Comparison of ENCODE assay signal across 12 cellular contexts in genomic region chr10:24238527-24239247, GRCh38. TPM values are rescaled to one million over a fixed set of nuclear protein-coding genes. Genes with fewer than 3 reads are reported as not detected.
A peak's percentile ranks its signal among the peaks of the same experiment; 100 is the strongest.
DNase-seq lines count a peak whose midpoint lies in the region; ATAC-seq, FAIRE-seq and TF ChIP-seq lines count a peak whose summit lies in the region.
"Had no signal": no experiment of that assay in that cellular context is flagged by ENCODE, and none has a peak within 500 bp of the region (broad histone marks: within the 10 kb centered on the region; RNA-seq: fewer than 3 reads in every experiment).

No MANE protein-coding gene starts in this region.

- no peak for ATAC-seq in HG03354 (IDR thresholded peaks at IDR 0.05; ENCODE audit: poor library complexity, severe bottlenecking, unreplicated experiment)
- no peak for ATAC-seq in HepG2

- no peaks in the 10 kb centered on the region for H3K79me2 ChIP-seq in HepG2 (ENCODE audit: insufficient read depth, low read length)

- H3K27ac ChIP-seq in colonic mucosa (peak overlapping the region; percentile 37), mesodermal cell (ENCODE audit: low read depth, low read length, severe bottlenecking) (peak overlapping the region; percentile 42), tibial nerve (peak overlapping the region in 3 of 4 donors; percentile 15 to 58 (median 19)), HepG2 (ENCODE audit: extremely low read length, insufficient read depth, low read length) (no peak overlapping the region)

- peaks cover 5% of the 10 kb centered on the region for H3K4me1 ChIP-seq in colonic mucosa
- H3K4me1 ChIP-seq in mesodermal cell (ENCODE audit: control insufficient read depth, insufficient read depth, low read length, poor library complexity, severe bottlenecking), result peaks cover 14% of the 10 kb centered on the region
- peaks cover 0 to 67% (median 10%) of the 10 kb centered on the region in 4 donors for H3K4me1 ChIP-seq in tibial nerve
- peaks cover 32% of the 10 kb centered on the region for H3K4me1 ChIP-seq in HepG2 (ENCODE audit: insufficient read depth, low read length)

- H3K4me2 ChIP-seq in HepG2 (ENCODE audit: low read depth, low read length), result no peak overlapping the region

- CTCF ChIA-PET in HepG2 (lab: Yijun Ruan, JAX; ENCODE audit: low intra/inter-chr PET ratio, low total read pairs), result no interaction called here

- H3K4me3 ChIP-seq in LNCaP clone FGC (ENCODE audit: low read depth, low read length) (peak overlapping the region; percentile 48), colonic mucosa (peak overlapping the region; percentile 10), mesodermal cell (ENCODE audit: extremely low read depth, insufficient read depth, low read length, poor library complexity, severe bottlenecking) (no peak overlapping the region), tibial nerve (peak overlapping the region; percentile 11 to 39 (median 14)), HepG2 (replicated peaks in 1 of 3; ENCODE audit: insufficient read depth in 1 of 3, low read depth in 2 of 3, low read length in 3 of 3) (no peak overlapping the region)

- BruUV-seq in HepG2 (replicated peaks; lab: Mats Ljungman, UMichigan), result no TSS peak

- FAIRE-seq in HepG2 (lab: Jason Lieb, UNC), result no peak
- FAIRE-seq: D721Med, frontal cortex, TTC549 had no signal

- POLR2A ChIA-PET in HepG2 (lab: Yijun Ruan, JAX), result interaction anchor here (1.0 kb wide), 1 partner anchor 30 kb away, joined by 3 read pairs; the partner anchor contains the start of gene KIAA1217

- TF ChIP-seq EP300 in tibial nerve (IDR thresholded peaks at IDR 0.05), result no peak
- TF ChIP-seq EP300 in HepG2 (IDR thresholded peaks at IDR 0.05; ENCODE audit: low read depth in 2 of 2, low read length in 2 of 2), result no peak
- TF ChIP-seq EP300 in HepG2 (CRISPR knock-in tag; IDR thresholded peaks at IDR 0.05; ENCODE audit: borderline replicate concordance), result no peak

- no peaks in the 10 kb centered on the region for H3K36me3 ChIP-seq in colonic mucosa
- no peaks in the 10 kb centered on the region for H3K36me3 ChIP-seq in mesodermal cell (ENCODE audit: control insufficient read depth, insufficient read depth, low read length)
- no peaks in the 10 kb centered on the region for H3K36me3 ChIP-seq in tibial nerve
- peaks cover 0 to 2% of the 10 kb centered on the region in 2 experiments; a peak in 1 of 5 replicates for H3K36me3 ChIP-seq in HepG2 (replicated peaks in 1 of 2; ENCODE audit: control insufficient read depth in 1 of 2, insufficient read depth in 2 of 2, low read length in 2 of 2)

- TF ChIP-seq POLR2A in tibial nerve (IDR thresholded peaks at IDR 0.05) (no peak), HepG2 (IDR thresholded peaks at IDR 0.05; ENCODE audit: insufficient read depth in 1 of 2, low read depth in 2 of 2, low read length in 2 of 2) (no peak)

- H3K9me3 ChIP-seq in colonic mucosa (no peaks in the 10 kb centered on the region), mesodermal cell (ENCODE audit: control insufficient read depth, low read length) (no peaks in the 10 kb centered on the region), tibial nerve (no peaks in the 10 kb centered on the region), HepG2 (ENCODE audit: low read length) (no peaks in the 10 kb centered on the region)

- in situ Hi-C loops in HepG2 (cut with HindIII; ENCODE audit: extremely low pct_ligation_motif_present, low pct_unique_long_range_greater_than_20kb), result no loop called here

- no peak for TF ChIP-seq CTCF in LNCaP clone FGC (IDR thresholded peaks at IDR 0.05; ENCODE audit: control insufficient read depth, extremely low read depth, insufficient read depth)
- TF ChIP-seq CTCF in colonic mucosa (IDR thresholded peaks at IDR 0.05), result no peak
- TF ChIP-seq CTCF in tibial nerve (IDR thresholded peaks at IDR 0.05), result no peak
- no peak for TF ChIP-seq CTCF in HepG2 (CRISPR knock-in tag; IDR thresholded peaks at IDR 0.05)

- H2AFZ ChIP-seq in HepG2 (ENCODE audit: low read length), result no peak overlapping the region

- H4K20me1 ChIP-seq in HepG2 (ENCODE audit: insufficient read depth, low read length), result 0 out of 2 replicates have a peak, but pooled peaks cover 3% of the 10 kb centered on the region

- intact Hi-C loops in colonic mucosa (cut with DNase I), result no loop called here
- intact Hi-C loops in HepG2 (cut with micrococcal nuclease; ENCODE audit: unreplicated experiment), result no loop called here

- no peaks in the 10 kb centered on the region for H3K27me3 ChIP-seq in colonic mucosa
- H3K27me3 ChIP-seq in tibial nerve, result no peaks in the 10 kb centered on the region
- no peaks in the 10 kb centered on the region for H3K27me3 ChIP-seq in HepG2 (ENCODE audit: control insufficient read depth in 1 of 2, insufficient read depth in 2 of 2, low read length in 2 of 2)

- no peak for TF ChIP-seq RAD21 in HepG2 (CRISPR knock-in tag; IDR thresholded peaks at IDR 0.05)

- peak; percentile 81 for DNase-seq in LNCaP clone FGC (ENCODE audit: low read depth)
- peak; percentile 65 for DNase-seq in colonic mucosa
- no peak for DNase-seq in tibial nerve (ENCODE audit: low spot score in 2 of 2)
- DNase-seq in A172 (ENCODE audit: low spot score), result no peak
- no peak for DNase-seq in HepG2 (ENCODE audit: low spot score)
- DNase-seq: NCI-H1436 treated with DMSO at 0.1 percent for 48 hours; stimulated activated CD4-positive, alpha-beta T cell treated with anti-CD3 and anti-CD28 coated beads, Interleukin-1b, Interleukin-23, amount 100 ng/mL, for 48 hours had no signal

- 87 to 94% methylated on average over 7 to 11 of the region's 13 CpGs for WGBS in mesodermal cell (ENCODE audit: insufficient coverage in 2 of 2), 2 experiments
- WGBS in tibial nerve, 2 donors, result 33 to 35% methylated on average over 13 of the region's 13 CpGs
- WGBS in HepG2 (ENCODE audit: low lambda C conversion rate), result 94% methylated on average over 13 of the region's 13 CpGs

- H3K9ac ChIP-seq in colonic mucosa (ENCODE audit: low read depth in 2 of 2, low read length in 2 of 2), result peak overlapping the region in 1 of 2 donors; percentile 57
- no peak overlapping the region for H3K9ac ChIP-seq in HepG2 (ENCODE audit: insufficient read depth, low read depth, low read length)

TF ChIP-seq in HepG2, 621 proteins besides CTCF, POLR2A, EP300 and RAD21:
- no peak for TF ChIP-seq SMAD3 (CRISPR knock-in tag; IDR thresholded peaks at IDR 0.05)
- TF ChIP-seq RXRA (CRISPR knock-in tag; IDR thresholded peaks at IDR 0.05), result no peak
- TF ChIP-seq ZNF691 (CRISPR knock-in tag; IDR thresholded peaks at IDR 0.05; ENCODE audit: borderline replicate concordance, low read depth), result no peak
- TF ChIP-seq GABPB1 (CRISPR knock-in tag; IDR thresholded peaks at IDR 0.05), result no peak
- TF ChIP-seq SNAPC2 (CRISPR knock-in tag; IDR thresholded peaks at IDR 0.05), result no peak

RNA-seq across cellular contexts. Expression of gene KIAA1217, which starts 29.7 kb away (rescaled TPM):
- total RNA-seq in colonic mucosa, result 10 to 100 TPM; 34.2 to 61.2 TPM
- 8.4 TPM for polyA plus RNA-seq in mesodermal cell (2013, experiment 1 of 2)
- polyA plus RNA-seq in mesodermal cell (2013, experiment 2 of 2), result 7.4 TPM
- total RNA-seq in tibial nerve, result 10 to 100 TPM; 38.5 to 88.1 (median 58.3) TPM
- 3.8 and 4.7 TPM in 2 replicates for total RNA-seq in A172 (2014; rRNA removed; shearing (Covaris generic))
- total RNA-seq in HepG2 (2016; rRNA removed; fragmentation: Illumina TruSeq; extraction: Trizol), result 9.8 and 10.9 TPM in 2 replicates
- 1.8 and 2.3 TPM in 2 replicates for total RNA-seq in HepG2 (2016; cell fraction: cytosol; rRNA removed; fragmentation: Illumina TruSeq; extraction: Trizol; ENCODE audit: low read depth)
- 9.5 and 10.5 TPM in 2 replicates for total RNA-seq in HepG2 (2016; cell fraction: insoluble cytoplasmic fraction; rRNA removed; fragmentation: Illumina TruSeq; extraction: Trizol)
- 4.8 and 5.4 TPM in 2 replicates for total RNA-seq in HepG2 (2016; cell fraction: membrane; rRNA removed; fragmentation: Illumina TruSeq; extraction: Trizol)
- total RNA-seq in HepG2 (2016; cell fraction: nucleus; rRNA removed; fragmentation: Illumina TruSeq; extraction: Trizol), result 34.3 and 43.9 TPM in 2 replicates
- polyA plus RNA-seq in HepG2 (2011; rRNA removed), result 4.6 and 5.3 TPM in 2 replicates
- 1.2 and 1.7 TPM in 2 replicates for polyA plus RNA-seq in HepG2 (2011; cell fraction: cytosol; rRNA removed)
- 17.6 and 20.1 TPM in 2 replicates for polyA plus RNA-seq in HepG2 (2011; cell fraction: nucleus; rRNA removed)
- 7.9 and 11.0 TPM in 2 replicates for polyA plus RNA-seq in HepG2 (2012)
- polyA plus RNA-seq in HepG2 (2016; cell fraction: cytosol; fragmentation: Illumina TruSeq; extraction: Trizol; ENCODE audit: low read depth), result 0.28 and 0.31 TPM in 2 replicates
- polyA plus RNA-seq in HepG2 (2016; cell fraction: insoluble cytoplasmic fraction; fragmentation: Illumina TruSeq; extraction: Trizol; ENCODE audit: low read depth), result 6.1 and 8.9 TPM in 2 replicates
- 0.71 and 0.95 TPM in 2 replicates for polyA plus RNA-seq in HepG2 (2016; cell fraction: membrane; fragmentation: Illumina TruSeq; extraction: Trizol; ENCODE audit: low read depth)
- 22.8 and 22.9 TPM in 2 replicates for polyA plus RNA-seq in HepG2 (2016; cell fraction: nucleus; fragmentation: Illumina TruSeq; extraction: Trizol; ENCODE audit: insufficient read depth, low read depth)
- polyA minus RNA-seq in HepG2 (2011; rRNA and poly(A)+ RNA removed; ENCODE audit: low replicate concordance), result 1.9 and 8.7 TPM in 2 replicates
- polyA minus RNA-seq in HepG2 (2011; cell fraction: cytosol; rRNA and poly(A)+ RNA removed), result 5.4 and 5.5 TPM in 2 replicates
- 37.7 and 40.9 TPM in 2 replicates for polyA minus RNA-seq in HepG2 (2011; cell fraction: nucleus; rRNA and poly(A)+ RNA removed)

Comparison
In these comparisons a context has a peak if more than half of its experiments do, and no peak if none do; other contexts are left out.
1. DNase-seq: peak in LNCaP clone FGC (single experiment) and colonic mucosa (single experiment); none in tibial nerve (0 of 2), A172 (single experiment) and HepG2 (single experiment).
2. H3K4me3 ChIP-seq: peak in LNCaP clone FGC (single experiment), colonic mucosa (single experiment) and tibial nerve (4 of 4); none in mesodermal cell (single experiment) and HepG2 (0 of 3).